Comparison of ENCODE assay signal across 22 cellular contexts in the genomic region with DNA sequence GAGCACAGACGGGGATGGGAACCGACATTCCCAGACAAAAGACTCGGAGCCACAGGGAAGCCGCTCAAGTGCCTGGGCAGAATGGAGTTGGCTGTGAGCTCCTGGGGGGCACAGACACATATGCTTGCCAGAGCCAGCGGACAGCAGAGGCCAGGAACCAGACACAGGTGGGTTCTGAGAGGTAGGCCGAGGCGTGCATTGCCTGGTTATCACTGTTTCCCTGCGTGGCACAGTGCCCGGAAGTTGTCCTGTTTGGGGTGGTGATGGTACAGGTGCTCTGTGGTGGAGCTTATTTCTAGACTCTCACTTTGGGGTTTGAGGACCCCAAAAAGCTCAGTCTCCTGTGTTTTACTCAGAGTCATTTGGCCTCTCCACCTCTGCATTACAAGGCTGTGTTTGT. TPM values are rescaled to one million over a fixed set of nuclear protein-coding genes. Genes with fewer than 3 reads are reported as not detected.
DNase-seq lines count a peak whose midpoint lies in the region; ATAC-seq and TF ChIP-seq lines count a peak whose summit lies in the region.
"Had no signal": no experiment of that assay in that cellular context is flagged by ENCODE, and none has a peak within 500 bp of the region (broad histone marks: within the 10 kb centered on the region; RNA-seq: fewer than 3 reads in every experiment).

No MANE protein-coding gene starts in this region.

- H3K4me1 ChIP-seq in heart right ventricle (peaks cover 41 to 81% (median 71%) of the 10 kb centered on the region in 9 donors), body of pancreas (peaks cover 42% of the 10 kb centered on the region), adrenal gland (replicated peaks in 1 of 2) (peaks cover 14 to 41% of the 10 kb centered on the region in 2 donors)

- no peaks in the 10 kb centered on the region for H3K9me3 Mint-ChIP-seq in neural crest cell
- H3K9me3 Mint-ChIP-seq in activated T-cell treated with anti-CD3 and anti-CD28 coated beads, Interleukin-2, amount 50 U/mL, for 4 hours: no peaks in the 10 kb centered on the region
- H3K9me3 Mint-ChIP-seq in activated naive CD4-positive, alpha-beta T cell treated with anti-CD3 and anti-CD28 coated beads, Interleukin-2, amount 50 U/mL, for 72 hours: no peaks in the 10 kb centered on the region
- H3K9me3 Mint-ChIP-seq: activated B cell treated with CpG ODN at 0.5 μM for 24 hours; brain; CD4-positive, alpha-beta memory T cell; stimulated activated naive B cell treated with anti-CD40 and anti-IgM and Interleukin-4, amounts not matched to agents 10 μg/mL and 1 μg/mL and 100 μg/mL, for 72 hours had no signal

- intact Hi-C loops in heart right ventricle (cut with DNase I) (no loop called here), Right ventricle myocardium inferior (cut with DNase I) (no loop called here), body of pancreas (cut with DNase I) (no loop called here), adrenal gland (cut with DNase I) (no loop called here)

- TF ChIP-seq POLR2A in body of pancreas (IDR thresholded peaks at IDR 0.05) (no peak), adrenal gland (IDR thresholded peaks at IDR 0.05) (no peak)

- H3K9me3 ChIP-seq in heart right ventricle: no peaks in the 10 kb centered on the region
- H3K9me3 ChIP-seq in body of pancreas: no peaks in the 10 kb centered on the region
- H3K9me3 ChIP-seq in adrenal gland (replicated peaks in 1 of 3): no peaks in the 10 kb centered on the region
- H3K9me3 ChIP-seq: esophagus squamous epithelium, ovary, vagina had no signal

- 61 to 76% methylated on average over 9 of the region's 9 CpGs for WGBS in heart right ventricle, 2 donors
- 54 to 97% methylated on average over 5 to 9 of the region's 9 CpGs for WGBS in body of pancreas, 2 donors
- WGBS in adrenal gland, 4 donors: 79 to 85% (median 84%) methylated on average over 8 to 9 of the region's 9 CpGs

- H3K27ac ChIP-seq in heart right ventricle (peak overlapping the region in 8 of 10 donors; percentile 71 to 91 (median 78)), body of pancreas (peak overlapping the region; percentile 63 to 86 (median 72)), adrenal gland (peak overlapping the region in 1 of 5 donors; percentile 85)

- H3K36me3 Mint-ChIP-seq in neural crest cell (ENCODE audit: low read depth): no peaks in the 10 kb centered on the region
- H3K36me3 Mint-ChIP-seq in activated T-cell treated with anti-CD3 and anti-CD28 coated beads, Interleukin-2, amount 50 U/mL, for 4 hours (ENCODE audit: insufficient read depth): no peaks in the 10 kb centered on the region
- H3K36me3 Mint-ChIP-seq in activated naive CD4-positive, alpha-beta T cell treated with anti-CD3 and anti-CD28 coated beads, Interleukin-2, amount 50 U/mL, for 72 hours: no peaks in the 10 kb centered on the region
- H3K36me3 Mint-ChIP-seq: CD4-positive, alpha-beta memory T cell had no signal

- peaks cover 27% of the 10 kb centered on the region for H3K4me1 Mint-ChIP-seq in neural crest cell
- peaks cover 44% of the 10 kb centered on the region for H3K4me1 Mint-ChIP-seq in activated T-cell treated with anti-CD3 and anti-CD28 coated beads, Interleukin-2, amount 50 U/mL, for 4 hours (ENCODE audit: low read depth)

- H3K36me3 ChIP-seq in heart right ventricle (peaks cover 0 to 8% (median 0%) of the 10 kb centered on the region in 9 donors), body of pancreas (replicated peaks in 1 of 2; ENCODE audit: insufficient read depth in 1 of 2, low read depth in 2 of 2) (no peaks in the 10 kb centered on the region), adrenal gland (replicated peaks in 1 of 2) (no peaks in the 10 kb centered on the region)
- H3K36me3 ChIP-seq: esophagus squamous epithelium, ovary, vagina had no signal

- peaks cover 16% of the 10 kb centered on the region for H3K27me3 Mint-ChIP-seq in neural crest cell (ENCODE audit: low read depth)
- no peaks in the 10 kb centered on the region for H3K27me3 Mint-ChIP-seq in activated T-cell treated with anti-CD3 and anti-CD28 coated beads, Interleukin-2, amount 50 U/mL, for 4 hours (ENCODE audit: low read depth)
- H3K27me3 Mint-ChIP-seq: activated B cell treated with CpG ODN at 0.5 μM for 24 hours had no signal

- no peak overlapping the region for H3K27ac Mint-ChIP-seq in neural crest cell (ENCODE audit: unreplicated experiment)
- H3K27ac Mint-ChIP-seq in activated naive CD4-positive, alpha-beta T cell treated with anti-CD3 and anti-CD28 coated beads, Interleukin-2, amount 50 U/mL, for 72 hours: no peak overlapping the region

- DNase-seq in heart right ventricle (no peak), Right ventricle myocardium inferior (ENCODE audit: missing footprints) (no peak), body of pancreas (peak in 2 of 4 donors; percentile 32 to 63), neural crest cell (ENCODE audit: low read depth, low spot score) (no peak), activated T-cell treated with anti-CD3 and anti-CD28 coated beads for 4 hours (no peak), adrenal gland (no peak)
- no peak for DNase-seq in activated T-cell treated with anti-CD3 and anti-CD28 coated beads, Interleukin-2, amount 50 U/mL, for 4 hours
- DNase-seq in activated naive CD4-positive, alpha-beta T cell treated with anti-CD3 and anti-CD28 coated beads, Interleukin-2, amount 50 U/mL, for 72 hours (ENCODE audit: low spot score in 2 of 2): no peak
- DNase-seq: ACHN; activated B cell treated with CpG ODN at 0.5 μM for 24 hours; activated gamma-delta T cell; esophagus squamous epithelium; hippocampal formation; KBM-7; kidney glomerular epithelial cell; NK-92 treated with Interleukin-12 subunit alpha and Interleukin-12 subunit beta, amount 100 ng/mL, for 24 hours; ovary; stimulated activated naive B cell treated with anti-CD40 and anti-IgM and Interleukin-4, amounts not matched to agents 10 μg/mL and 1 μg/mL and 100 μg/mL, for 72 hours had no signal

- no peak for ATAC-seq in heart right ventricle
- ATAC-seq in Right ventricle myocardium inferior: no peak
- no peak for ATAC-seq in body of pancreas
- ATAC-seq in activated T-cell treated with anti-CD3 and anti-CD28 coated beads, Interleukin-2, amount 50 U/mL, for 4 hours: no peak
- no peak for ATAC-seq in activated naive CD4-positive, alpha-beta T cell treated with anti-CD3 and anti-CD28 coated beads, Interleukin-2, amount 50 U/mL, for 72 hours

- H3K4me3 ChIP-seq in heart right ventricle: peak overlapping the region in 5 of 10 donors; percentile 2 to 77 (median 74)
- no peak overlapping the region for H3K4me3 ChIP-seq in body of pancreas
- H3K4me3 ChIP-seq in adrenal gland: no peak overlapping the region
- H3K4me3 ChIP-seq: ovary, vagina had no signal

- TF ChIP-seq CTCF in heart right ventricle (IDR thresholded peaks at IDR 0.05): no peak
- no peak for TF ChIP-seq CTCF in body of pancreas (IDR thresholded peaks at IDR 0.05)
- TF ChIP-seq CTCF in neural crest cell (conservative IDR thresholded peaks at IDR 0.05): no peak
- TF ChIP-seq CTCF in adrenal gland (IDR thresholded peaks at IDR 0.05): no peak

- H3K27me3 ChIP-seq in heart right ventricle: peaks cover 0 to 32% (median 0%) of the 10 kb centered on the region in 7 donors
- H3K27me3 ChIP-seq in body of pancreas: no peaks in the 10 kb centered on the region
- no peaks in the 10 kb centered on the region for H3K27me3 ChIP-seq in adrenal gland
- H3K27me3 ChIP-seq: ovary, vagina had no signal

- H3K4me3 Mint-ChIP-seq in neural crest cell: peak overlapping the region; percentile 41
- H3K4me3 Mint-ChIP-seq in activated T-cell treated with anti-CD3 and anti-CD28 coated beads, Interleukin-2, amount 50 U/mL, for 4 hours: no peak overlapping the region

RNA-seq across cellular contexts. Expression of a gene that starts 2.5 kb away (rescaled TPM):
- total RNA-seq in heart right ventricle (10 to 100 TPM in 1 of 10 donors, 1 to 10 TPM in 9; 4.8 to 10.3 (median 6.1) TPM), Right ventricle myocardium inferior (5.1 TPM), body of pancreas (10 to 100 TPM in 1 of 2 donors, 1 to 10 TPM in 1; 4.9 to 11.7 TPM), neural crest cell (14.1 and 14.3 TPM in 2 replicates), adrenal gland (10 to 100 TPM in 4 of 8 donors, 1 to 10 TPM in 4; 4.5 to 16.2 (median 9.3) TPM)
- polyA plus RNA-seq in heart right ventricle (1 to 10 TPM; 4.1 to 5.6 TPM), adrenal gland (1 to 10 TPM; 2.0 to 7.6 (median 5.5) TPM)
- total RNA-seq in activated T-cell treated with anti-CD3 and anti-CD28 coated beads, Interleukin-2, amount 50 U/mL, for 4 hours: 1 to 10 TPM in 2 of 3 donors, under 1 TPM in 1; 0.90 to 2.6 (median 1.3) TPM
- total RNA-seq in activated naive CD4-positive, alpha-beta T cell treated with anti-CD3 and anti-CD28 coated beads, Interleukin-2, amount 50 U/mL, for 72 hours: 1 to 10 TPM in 1 of 2 donors, under 1 TPM in 1; 0.20 to 4.8 TPM
- total RNA-seq: CD4-positive, alpha-beta memory T cell had no signal
- polyA plus RNA-seq: CD4-positive, alpha-beta memory T cell had no signal

RNA-seq across cellular contexts. Expression of a gene that starts 39.6 kb away (rescaled TPM):
- total RNA-seq in heart right ventricle: under 1 TPM in 1 of 10 donors, not detected in 9; 0.29 TPM
- under 1 TPM in 1 of 2 donors, not detected in 1; 0.04 TPM for polyA plus RNA-seq in heart right ventricle
- total RNA-seq in Right ventricle myocardium inferior: not detected
- total RNA-seq in body of pancreas: not detected
- not detected in 2 replicates for total RNA-seq in neural crest cell
- not detected for total RNA-seq in adrenal gland
- not detected for polyA plus RNA-seq in adrenal gland
- total RNA-seq in activated T-cell treated with anti-CD3 and anti-CD28 coated beads, Interleukin-2, amount 50 U/mL, for 4 hours: not detected
- not detected for total RNA-seq in activated naive CD4-positive, alpha-beta T cell treated with anti-CD3 and anti-CD28 coated beads, Interleukin-2, amount 50 U/mL, for 72 hours
- total RNA-seq: activated B cell treated with CpG ODN at 0.5 μM for 24 hours; CD4-positive, alpha-beta memory T cell; Daoy; esophagus squamous epithelium; ovary; vagina had no signal
